ENCODE assay signal across 26 cellular contexts in genomic region chr3:98869391-98869790, GRCh38.
"Had no signal": no experiment of that assay in that cellular context is flagged by ENCODE, and none has a peak within 500 bp of the region (broad histone marks: within the 10 kb centered on the region; RNA-seq: fewer than 3 reads in every experiment).

No MANE protein-coding gene starts in this region.

- H3K9me3 ChIP-seq: gastroesophageal sphincter, lower lobe of right lung, neutrophil, right lobe of liver, thoracic aorta, upper lobe of right lung, uterus had no signal

- H3K36me3 ChIP-seq: lower lobe of right lung, neutrophil, right lobe of liver, thoracic aorta, upper lobe of right lung, uterus had no signal

- FAIRE-seq: small intestine had no signal

- H3K27ac ChIP-seq: dorsolateral prefrontal cortex, epithelial cell of prostate, foreskin keratinocyte, gastroesophageal sphincter, heart right ventricle, lower lobe of right lung, neutrophil, parathyroid adenoma, right lobe of liver, tibial nerve, upper lobe of right lung, uterus had no signal

- H3K4me3 ChIP-seq: coronary artery, dorsolateral prefrontal cortex, gastroesophageal sphincter, heart right ventricle, lower lobe of right lung, mucosa of descending colon, right lobe of liver, thoracic aorta, tibial nerve, upper lobe of right lung, uterus had no signal

- H2AFZ ChIP-seq: parathyroid adenoma had no signal

- H3K9ac ChIP-seq: parathyroid adenoma had no signal

- H3K4me1 ChIP-seq: foreskin keratinocyte, gastroesophageal sphincter, lower lobe of right lung, parathyroid adenoma, right lobe of liver, tibial nerve, upper lobe of right lung, uterus had no signal

- H3K27me3 ChIP-seq: dorsolateral prefrontal cortex, foreskin keratinocyte, gastroesophageal sphincter, heart right ventricle, neutrophil, right lobe of liver, tibial nerve, upper lobe of right lung, uterus had no signal

- DNase-seq: dorsolateral prefrontal cortex; effector CD4-positive, alpha-beta T cell; foreskin keratinocyte; heart right ventricle; hippocampal formation; islet precursor cell; left ventricle myocardium superior; lower lobe of right lung; mucosa of descending colon; naive B cell; right lobe of liver; small intestine; stimulated activated CD4-positive, alpha-beta T cell treated with anti-CD3 and anti-CD28 coated beads, Interleukin-15, amount 100 ng/mL, for 24 hours; stimulated activated CD4-positive, alpha-beta T cell treated with anti-CD3 and anti-CD28 coated beads, Interleukin-2, amount 100 ng/mL, for 48 hours; stimulated activated naive B cell treated with anti-CD40 and anti-IgM and Interleukin-4, amounts not matched to agents 10 μg/mL and 1 μg/mL and 100 μg/mL, for 72 hours; upper lobe of right lung; uterus had no signal

- ATAC-seq: esophagus mucosa; foreskin keratinocyte; gastroesophageal sphincter; heart right ventricle; left ventricle myocardium superior; lower lobe of right lung; mucosa of descending colon; natural killer cell treated with Interleukin-12 subunit alpha and Interleukin-12 subunit beta and Interleukin-15 and Interleukin-18, amount 100 ng/mL, for 72 hours; right lobe of liver; stimulated activated naive B cell treated with anti-CD40 and anti-IgM and Interleukin-4, amounts not matched to agents 10 μg/mL and 1 μg/mL and 100 μg/mL, for 72 hours; upper lobe of right lung had no signal
